Comparison of ENCODE assay signal across 20 cellular contexts in genomic region chr16:17515421-17516210, GRCh38. TPM values are rescaled to one million over a fixed set of nuclear protein-coding genes. Genes with fewer than 3 reads are reported as not detected.
A peak's percentile ranks its signal among the peaks of the same experiment; 100 is the strongest.
DNase-seq lines count a peak whose midpoint lies in the region; ATAC-seq and TF ChIP-seq lines count a peak whose summit lies in the region.
"Had no signal": no experiment of that assay in that cellular context is flagged by ENCODE, and none has a peak within 500 bp of the region (broad histone marks: within the 10 kb centered on the region; RNA-seq: fewer than 3 reads in every experiment).

No MANE protein-coding gene starts in this region.

- DNase-seq in GM03348 (ENCODE audit: low spot score) (peak; percentile 75), SK-N-SH (no peak), fibroblast of peridontal ligament (ENCODE audit: extremely low read depth) (peak; percentile 65), smooth muscle cell (lab: John Stamatoyannopoulos, UW; ENCODE audit: unreplicated experiment) (no peak), NCI-H82 (lab: John Stamatoyannopoulos, UW) (no peak)
- DNase-seq in stimulated activated naive CD4-positive, alpha-beta T cell treated with Interleukin-2 at 50 U/mL for 16 hours (lab: John Stamatoyannopoulos, UW) = no peak
- DNase-seq: activated CD4-positive, alpha-beta T cell treated with anti-CD3 and anti-CD28 coated beads for 1 hour; effector CD4-positive, alpha-beta T cell; esophagus squamous epithelium; GOT3; hippocampal formation; NCI-H1048; NCI-H2081 treated with DMSO at 0.1 percent for 48 hours; OCI-M1; stimulated activated CD8-positive, alpha-beta memory T cell treated with anti-CD3 and anti-CD28 coated beads, Interleukin-4, amount 100 ng/mL, for 48 hours had no signal

- no peaks in the 10 kb centered on the region for H3K9me2 ChIP-seq in SK-N-SH

- 35% methylated on average over 10 of the region's 10 CpGs for WGBS in SK-N-SH (ENCODE audit: low lambda C conversion rate)
- 66% methylated on average over 10 of the region's 10 CpGs for WGBS in smooth muscle cell (ENCODE audit: low lambda C conversion rate)

- H3K27me3 ChIP-seq in SK-N-SH (ENCODE audit: insufficient read depth) (no peaks in the 10 kb centered on the region), smooth muscle cell (ENCODE audit: low read depth) (no peaks in the 10 kb centered on the region)

- H3K4me1 ChIP-seq in SK-N-SH (ENCODE audit: control insufficient read depth in 1 of 2, insufficient read depth in 2 of 2, low read depth in 1 of 2, low read length in 1 of 2) = peaks cover 4 to 48% of the 10 kb centered on the region in 2 experiments; a peak in 3 of 4 replicates
- H3K4me1 ChIP-seq in smooth muscle cell (ENCODE audit: low read depth) = peaks cover 2% of the 10 kb centered on the region
- H3K4me1 ChIP-seq: esophagus squamous epithelium had no signal

- H3K79me2 ChIP-seq in SK-N-SH (ENCODE audit: insufficient read depth) (no peaks in the 10 kb centered on the region), smooth muscle cell (ENCODE audit: low read depth) (no peaks in the 10 kb centered on the region)

- peak in 1 of 2 experiments; percentile 97; a peak in 2 of 4 replicates for TF ChIP-seq EP300 in SK-N-SH (IDR thresholded peaks at IDR 0.05; ENCODE audit: borderline replicate concordance in 1 of 2, low read depth in 1 of 2, low read length in 1 of 2)

- H2AFZ ChIP-seq in SK-N-SH (ENCODE audit: low read depth) (no peak overlapping the region; the same call in 1 of the 2 replicates), smooth muscle cell (ENCODE audit: low read depth) (no peak overlapping the region)

- no peak for ATAC-seq in GM19351 (IDR thresholded peaks at IDR 0.05; ENCODE audit: unreplicated experiment)
- ATAC-seq: K562; natural killer cell treated with Interleukin-12 subunit alpha and Interleukin-12 subunit beta and Interleukin-15 and Interleukin-18, amount 100 ng/mL, for 72 hours had no signal

- H3K4me2 ChIP-seq in SK-N-SH (peak overlapping the region; percentile 7; the same call in 1 of the 2 replicates), smooth muscle cell (peak overlapping the region; percentile 44)

- peak overlapping the region; percentile 63; the same call in 1 of the 2 replicates for H3K9ac ChIP-seq in SK-N-SH
- peak overlapping the region; percentile 44 for H3K9ac ChIP-seq in smooth muscle cell (ENCODE audit: low read depth)

- H3K9me3 ChIP-seq in SK-N-SH (no peaks in the 10 kb centered on the region), smooth muscle cell (replicated peaks; ENCODE audit: low read depth) (no peaks in the 10 kb centered on the region)
- H3K9me3 ChIP-seq: esophagus squamous epithelium had no signal

- POLR2A ChIA-PET in SK-N-SH (lab: Yijun Ruan, JAX) = no interaction called here

- TF ChIP-seq CTCF in SK-N-SH (IDR thresholded peaks at IDR 0.05) (peak; percentile 9; the same call in 1 of the 2 replicates), smooth muscle cell (IDR thresholded peaks at IDR 0.05; ENCODE audit: borderline replicate concordance, insufficient read depth, poor library complexity, severe bottlenecking) (no peak)

- H3K36me3 ChIP-seq in SK-N-SH (replicated peaks in 1 of 2; ENCODE audit: control insufficient read depth in 1 of 2, insufficient read depth in 2 of 2, low read length in 1 of 2) (no peaks in the 10 kb centered on the region), smooth muscle cell (ENCODE audit: low read depth) (no peaks in the 10 kb centered on the region)
- H3K36me3 ChIP-seq: esophagus squamous epithelium had no signal

- peaks cover 85% of the 10 kb centered on the region for H3F3A ChIP-seq in SK-N-SH (replicated peaks; ENCODE audit: insufficient read depth)
- no peaks in the 10 kb centered on the region for H3F3A ChIP-seq in smooth muscle cell (ENCODE audit: low read depth)

- H3K4me3 ChIP-seq in SK-N-SH (ENCODE audit: low read depth in 2 of 2, low read length in 1 of 2) = no peak overlapping the region
- no peak overlapping the region for H3K4me3 ChIP-seq in smooth muscle cell
- H3K4me3 ChIP-seq: esophagus squamous epithelium, K562, skin epidermis had no signal

- H3K27ac ChIP-seq in SK-N-SH (ENCODE audit: low read depth in 2 of 2, low read length in 1 of 2) (peak overlapping the region in 1 of 2 experiments; percentile 99; a peak in 2 of 4 replicates), smooth muscle cell (ENCODE audit: low read depth) (peak overlapping the region; percentile 93)
- H3K27ac ChIP-seq: esophagus squamous epithelium, HL-60, skin epidermis had no signal

- CTCF ChIA-PET in SK-N-SH (lab: Yijun Ruan, JAX) = interaction anchor here (0.9 to 2.1 kb wide), 2 partner anchors 8 to 41 kb away, joined by 3 to 5 read pairs; no protein-coding TSS in a partner anchor

- TF ChIP-seq RAD21 in SK-N-SH (IDR thresholded peaks at IDR 0.05; ENCODE audit: low read length) = no peak

- H4K20me1 ChIP-seq in SK-N-SH (ENCODE audit: insufficient read depth) = no peaks in the 10 kb centered on the region
- H4K20me1 ChIP-seq in smooth muscle cell (ENCODE audit: low read depth) = no peaks in the 10 kb centered on the region

TF ChIP-seq in SK-N-SH, 30 proteins besides CTCF, POLR2A, EP300 and RAD21 (continues in another document):
- TF ChIP-seq ELF1 (IDR thresholded peaks at IDR 0.05) (no peak; the same call in 1 of the 2 replicates), TEAD4 (IDR thresholded peaks at IDR 0.05; ENCODE audit: borderline replicate concordance, insufficient read depth) (peak; percentile 95), RXRA (IDR thresholded peaks at IDR 0.05; ENCODE audit: borderline replicate concordance, low read depth) (peak; percentile 85), PBX3 (IDR thresholded peaks at IDR 0.05) (peak; percentile 81), POLR2AphosphoS5 (IDR thresholded peaks at IDR 0.05; ENCODE audit: low read depth, low read length) (peak; percentile 66; the same call in 1 of the 2 replicates), REST (IDR thresholded peaks at IDR 0.05; ENCODE audit: low read depth, low read length) (0 out of 2 replicates have a peak, but pooled peaks have one; percentile 39), MAX (IDR thresholded peaks at IDR 0.05; ENCODE audit: low read depth) (peak; percentile 63; the same call in 1 of the 2 replicates), TAF1 (IDR thresholded peaks at IDR 0.05; ENCODE audit: borderline replicate concordance, low read depth, low read length) (no peak), RFX5 (IDR thresholded peaks at IDR 0.05; ENCODE audit: low read length) (no peak), FOSL2 (IDR thresholded peaks at IDR 0.05; ENCODE audit: borderline replicate concordance, low read depth) (peak; percentile 89), MXI1 (IDR thresholded peaks at IDR 0.05; ENCODE audit: low read depth, low read length) (no peak), YY1 (IDR thresholded peaks at IDR 0.05; ENCODE audit: low read depth) (0 out of 2 replicates have a peak, but pooled peaks have one; percentile 47), GATA2 (CRISPR knock-in tag; IDR thresholded peaks at IDR 0.05) (no peak), FOXM1 (IDR thresholded peaks at IDR 0.05; ENCODE audit: low read depth) (peak; percentile 88; the same call in 1 of the 2 replicates), NFIC (IDR thresholded peaks at IDR 0.05; ENCODE audit: borderline replicate concordance) (peak; percentile 84)

RNA-seq across cellular contexts. Expression of gene XYLT1, which starts 44.9 kb away (rescaled TPM):
- polyA plus RNA-seq in SK-N-SH (2012; rRNA removed) = 16.6 and 17.6 TPM in 2 replicates
- 14.3 and 18.1 TPM in 2 replicates for polyA plus RNA-seq in SK-N-SH (2012; cell fraction: cytosol; rRNA removed)
- polyA plus RNA-seq in SK-N-SH (2012; cell fraction: nucleus; rRNA removed) = 13.7 and 20.5 TPM in 2 replicates
- total RNA-seq in smooth muscle cell = 19.9 and 22.4 TPM in 2 replicates
- polyA plus RNA-seq in smooth muscle cell = 8.2 and 9.5 TPM in 2 replicates

Comparison
In these comparisons a context has a peak if more than half of its experiments do, and no peak if none do; other contexts are left out.
1. DNase-seq: peak in GM03348 (single experiment) and fibroblast of peridontal ligament (single experiment); none in SK-N-SH (single experiment), smooth muscle cell (single experiment), stimulated activated naive CD4-positive, alpha-beta T cell treated with Interleukin-2 at 50 U/mL for 16 hours (single experiment) and NCI-H82 (single experiment).